10 cellular contexts compared by ENCODE assay signal in genomic region chr1:3529099-3529729, GRCh38.
DNase-seq lines count a peak whose midpoint lies in the region; ATAC-seq, FAIRE-seq and TF ChIP-seq lines count a peak whose summit lies in the region.
"Had no signal": no experiment of that assay in that cellular context is flagged by ENCODE, and none has a peak within 500 bp of the region (broad histone marks: within the 10 kb centered on the region; RNA-seq: fewer than 3 reads in every experiment).

No MANE protein-coding gene starts in this region.

- H3K9me2 ChIP-seq in Karpas-422 (replicated peaks; ENCODE audit: insufficient read depth, low read length): no peaks in the 10 kb centered on the region

- no peak for ATAC-seq in memory B cell (ENCODE audit: low read depth)
- ATAC-seq in aorta (ENCODE audit: low FRiP score): peak; percentile 70
- no peak for ATAC-seq in HG02798 (IDR thresholded peaks at IDR 0.05; ENCODE audit: poor library complexity, unreplicated experiment)
- ATAC-seq in GM19035 (IDR thresholded peaks at IDR 0.05; ENCODE audit: unreplicated experiment): no peak
- ATAC-seq: stimulated activated naive B cell treated with anti-CD40 and anti-IgM and Interleukin-4, amounts not matched to agents 10 μg/mL and 1 μg/mL and 100 μg/mL, for 72 hours had no signal

- FAIRE-seq in astrocyte (lab: Jason Lieb, UNC): no peak

- H3K27ac ChIP-seq in astrocyte (ENCODE audit: low read depth, low read length) (no peak overlapping the region), aorta (ENCODE audit: low read depth in 1 of 2, low read length in 2 of 2) (peak overlapping the region in 1 of 2 donors; percentile 41), Karpas-422 (ENCODE audit: low read length) (no peak overlapping the region)

- peak overlapping the region; percentile 90 for H3K4me2 ChIP-seq in astrocyte (ENCODE audit: low read length)
- H3K4me2 ChIP-seq in Karpas-422 (ENCODE audit: low read depth, low read length, poor library complexity, severe bottlenecking): no peak overlapping the region

- H3K36me3 Mint-ChIP-seq in activated naive CD4-positive, alpha-beta T cell treated with anti-CD3 and anti-CD28 coated beads, Interleukin-2, amount 10 ng/mL, durations not matched to agents 7 days and 5 days: no peaks in the 10 kb centered on the region
- H3K36me3 Mint-ChIP-seq in astrocyte (ENCODE audit: low read depth, unreplicated experiment) (no peaks in the 10 kb centered on the region), memory B cell (no peaks in the 10 kb centered on the region)

- H3K36me3 ChIP-seq in astrocyte (ENCODE audit: insufficient read depth, low read length) (no peaks in the 10 kb centered on the region), aorta (ENCODE audit: control insufficient read depth in 1 of 2, insufficient read depth in 2 of 2, low read length in 1 of 2) (no peaks in the 10 kb centered on the region), Karpas-422 (ENCODE audit: insufficient read depth, low read length) (no peaks in the 10 kb centered on the region)

- CTCF ChIA-PET in activated naive CD4-positive, alpha-beta T cell treated with anti-CD3 and anti-CD28 coated beads, Interleukin-2, amount 10 ng/mL, durations not matched to agents 7 days and 5 days (lab: Charles Lee): interaction anchor here (1.9 kb wide), 1 partner anchor 76 kb away, joined by 8 read pairs; no protein-coding TSS in a partner anchor

- H3K9ac ChIP-seq in astrocyte (ENCODE audit: low read length): no peak overlapping the region
- no peak overlapping the region for H3K9ac ChIP-seq in Karpas-422 (ENCODE audit: low read length)

- peaks cover 24% of the 10 kb centered on the region for H4K20me1 ChIP-seq in astrocyte (ENCODE audit: insufficient read depth, low read length)
- no peaks in the 10 kb centered on the region; the same call in 1 of the 2 replicates for H4K20me1 ChIP-seq in Karpas-422 (ENCODE audit: insufficient read depth, low read depth, low read length)

- TF ChIP-seq CTCF in astrocyte (IDR thresholded peaks at IDR 0.05; ENCODE audit: insufficient read depth, low read depth, low read length): no peak

- peak overlapping the region; percentile 84 for H3K4me3 Mint-ChIP-seq in activated naive CD4-positive, alpha-beta T cell treated with anti-CD3 and anti-CD28 coated beads, Interleukin-2, amount 10 ng/mL, durations not matched to agents 7 days and 5 days
- peak overlapping the region; percentile 40 for H3K4me3 Mint-ChIP-seq in astrocyte (ENCODE audit: unreplicated experiment)
- peak overlapping the region; percentile 24 for H3K4me3 Mint-ChIP-seq in memory B cell

- peaks cover 23% of the 10 kb centered on the region for H3K4me1 Mint-ChIP-seq in activated naive CD4-positive, alpha-beta T cell treated with anti-CD3 and anti-CD28 coated beads, Interleukin-2, amount 10 ng/mL, durations not matched to agents 7 days and 5 days
- H3K4me1 Mint-ChIP-seq in astrocyte (ENCODE audit: low read depth, unreplicated experiment): peaks cover 2% of the 10 kb centered on the region
- peaks cover 15% of the 10 kb centered on the region for H3K4me1 Mint-ChIP-seq in memory B cell

- intact Hi-C loops in aorta (cut with DNase I): no loop called here

- H2AFZ ChIP-seq in astrocyte (ENCODE audit: low read depth, low read length): no peak overlapping the region
- H2AFZ ChIP-seq in Karpas-422 (ENCODE audit: low read length): no peak overlapping the region

- WGBS in aorta, 2 donors: 5 to 7% methylated on average over 17 of the region's 17 CpGs

- no peaks in the 10 kb centered on the region for H3K27me3 Mint-ChIP-seq in activated naive CD4-positive, alpha-beta T cell treated with anti-CD3 and anti-CD28 coated beads, Interleukin-2, amount 10 ng/mL, durations not matched to agents 7 days and 5 days
- H3K27me3 Mint-ChIP-seq in astrocyte (ENCODE audit: low read depth, unreplicated experiment) (peaks cover 37% of the 10 kb centered on the region), memory B cell (no peaks in the 10 kb centered on the region)
- H3K27me3 Mint-ChIP-seq: stimulated activated naive B cell treated with anti-CD40 and anti-IgM and Interleukin-4, amounts not matched to agents 10 μg/mL and 1 μg/mL and 100 μg/mL, for 72 hours had no signal

- H3K27ac Mint-ChIP-seq in activated naive CD4-positive, alpha-beta T cell treated with anti-CD3 and anti-CD28 coated beads, Interleukin-2, amount 10 ng/mL, durations not matched to agents 7 days and 5 days: no peak overlapping the region
- no peak overlapping the region for H3K27ac Mint-ChIP-seq in astrocyte (ENCODE audit: unreplicated experiment)
- H3K27ac Mint-ChIP-seq in memory B cell: no peak overlapping the region
- H3K27ac Mint-ChIP-seq: stimulated activated naive B cell treated with anti-CD40 and anti-IgM and Interleukin-4, amounts not matched to agents 10 μg/mL and 1 μg/mL and 100 μg/mL, for 72 hours had no signal

- peaks cover 11% of the 10 kb centered on the region for H3K4me1 ChIP-seq in astrocyte (ENCODE audit: insufficient read depth, low read length)
- no peaks in the 10 kb centered on the region for H3K4me1 ChIP-seq in aorta (ENCODE audit: control insufficient read depth in 1 of 2, insufficient read depth in 2 of 2, low read length in 2 of 2)
- H3K4me1 ChIP-seq in Karpas-422 (ENCODE audit: low read length): peaks cover 3% of the 10 kb centered on the region; the same call in 1 of the 2 replicates

- no peaks in the 10 kb centered on the region for H3K9me3 ChIP-seq in astrocyte (ENCODE audit: insufficient read depth, low read depth, low read length)
- no peaks in the 10 kb centered on the region for H3K9me3 ChIP-seq in aorta (ENCODE audit: control insufficient read depth, low read length)
- no peaks in the 10 kb centered on the region for H3K9me3 ChIP-seq in Karpas-422 (ENCODE audit: low read length)

- H3K27me3 ChIP-seq in astrocyte (ENCODE audit: insufficient read depth, low read length) (no peaks in the 10 kb centered on the region), aorta (ENCODE audit: control insufficient read depth in 1 of 2, insufficient read depth in 2 of 2, low read length in 1 of 2) (no peaks in the 10 kb centered on the region), Karpas-422 (ENCODE audit: low read length) (no peaks in the 10 kb centered on the region)

- H3K4me3 ChIP-seq in astrocyte (ENCODE audit: insufficient read depth, low read depth, low read length) (no peak overlapping the region), aorta (ENCODE audit: low read length in 2 of 2) (peak overlapping the region in 1 of 2 donors; percentile 68), Karpas-422 (ENCODE audit: low read length) (no peak overlapping the region)

- no peak for DNase-seq in activated naive CD4-positive, alpha-beta T cell treated with anti-CD3 and anti-CD28 coated beads, Interleukin-2, amount 10 ng/mL, durations not matched to agents 7 days and 5 days
- no peak for DNase-seq in activated naive CD4-positive, alpha-beta T cell (lab: John Stamatoyannopoulos, UW)
- no peak for DNase-seq in astrocyte (ENCODE audit: low read depth)
- no peak for DNase-seq in memory B cell (ENCODE audit: low spot score in 2 of 2)
- DNase-seq in aorta: peak; percentile 87 to 88
- DNase-seq in Karpas-422: no peak
- DNase-seq: NCI-H1417; stimulated activated naive B cell treated with anti-CD40 and anti-IgM and Interleukin-4, amounts not matched to agents 10 μg/mL and 1 μg/mL and 100 μg/mL, for 72 hours had no signal

- no peaks in the 10 kb centered on the region for H3K9me3 Mint-ChIP-seq in activated naive CD4-positive, alpha-beta T cell treated with anti-CD3 and anti-CD28 coated beads, Interleukin-2, amount 10 ng/mL, durations not matched to agents 7 days and 5 days
- H3K9me3 Mint-ChIP-seq in astrocyte (ENCODE audit: unreplicated experiment) (no peaks in the 10 kb centered on the region), memory B cell (no peaks in the 10 kb centered on the region)
- H3K9me3 Mint-ChIP-seq: stimulated activated naive B cell treated with anti-CD40 and anti-IgM and Interleukin-4, amounts not matched to agents 10 μg/mL and 1 μg/mL and 100 μg/mL, for 72 hours had no signal

- H3K79me2 ChIP-seq in astrocyte (ENCODE audit: insufficient read depth, low read length) (no peaks in the 10 kb centered on the region), Karpas-422 (ENCODE audit: low read length) (no peaks in the 10 kb centered on the region)

Comparison
In these comparisons a context has a peak if more than half of its experiments do, and no peak if none do; other contexts are left out.
1. DNase-seq: peak in aorta (2 of 2); none in activated naive CD4-positive, alpha-beta T cell treated with anti-CD3 and anti-CD28 coated beads, Interleukin-2, amount 10 ng/mL, durations not matched to agents 7 days and 5 days (single experiment), activated naive CD4-positive, alpha-beta T cell (0 of 4), astrocyte (single experiment), memory B cell (0 of 2) and Karpas-422 (single experiment).
2. H3K4me3 Mint-ChIP-seq: peak in every context shown above with its lines; median percentile 84 in activated naive CD4-positive, alpha-beta T cell treated with anti-CD3 and anti-CD28 coated beads, Interleukin-2, amount 10 ng/mL, durations not matched to agents 7 days and 5 days; 40 in astrocyte; 24 in memory B cell.